In genomic region chr5:180829711-180830110, GRCh38 we compare ENCODE assay signal across 10 cellular contexts. TPM values are rescaled to one million over a fixed set of nuclear protein-coding genes. Genes with fewer than 3 reads are reported as not detected.
A peak's percentile ranks its signal among the peaks of the same experiment; 100 is the strongest.
DNase-seq lines count a peak whose midpoint lies in the region; ATAC-seq and TF ChIP-seq lines count a peak whose summit lies in the region.
"Had no signal": no experiment of that assay in that cellular context is flagged by ENCODE, and none has a peak within 500 bp of the region (broad histone marks: within the 10 kb centered on the region; RNA-seq: fewer than 3 reads in every experiment).

No MANE protein-coding gene starts in this region.

- no peak for TF ChIP-seq POLR2A in prostate gland (IDR thresholded peaks at IDR 0.05)

- H3K36me3 ChIP-seq in Loucy (ENCODE audit: insufficient read depth, low read length) = no peaks in the 10 kb centered on the region
- H3K36me3 ChIP-seq in duodenal mucosa (ENCODE audit: control insufficient read depth in 1 of 2, insufficient read depth in 2 of 2, low read length in 2 of 2) = peaks cover 7 to 9% of the 10 kb centered on the region in 2 donors
- no peaks in the 10 kb centered on the region for H3K36me3 ChIP-seq in prostate gland
- H3K36me3 ChIP-seq in GM23248 (ENCODE audit: low read depth) = no peaks in the 10 kb centered on the region

- intact Hi-C loops in CD14-positive monocyte (cut with micrococcal nuclease) (loop anchor here (2.0 to 5.0 kb wide), 3 partner anchors 15 to 33 kb away; partner anchors contain the start of genes MGAT1 (in 1 of the 2) and ZFP62 (in 1 of the 2)), prostate gland (cut with DNase I) (no loop called here)

- H3K4me1 Mint-ChIP-seq in CD14-positive monocyte = peaks cover 67% of the 10 kb centered on the region

- H3K27me3 ChIP-seq in Loucy (ENCODE audit: insufficient read depth, low read length, poor library complexity, severe bottlenecking) = no peaks in the 10 kb centered on the region
- H3K27me3 ChIP-seq in duodenal mucosa (ENCODE audit: control insufficient read depth in 1 of 2, insufficient read depth in 2 of 2, low read length in 2 of 2) = no peaks in the 10 kb centered on the region
- no peaks in the 10 kb centered on the region for H3K27me3 ChIP-seq in prostate gland (replicated peaks; ENCODE audit: insufficient read depth)
- no peaks in the 10 kb centered on the region for H3K27me3 ChIP-seq in GM23248 (replicated peaks; ENCODE audit: insufficient read depth)

- H3K9me3 ChIP-seq in Loucy (ENCODE audit: insufficient read depth, low read depth, low read length) = no peaks in the 10 kb centered on the region
- peaks cover 8 to 11% of the 10 kb centered on the region in 2 donors for H3K9me3 ChIP-seq in duodenal mucosa (ENCODE audit: control insufficient read depth in 1 of 2, low read length in 2 of 2)
- no peaks in the 10 kb centered on the region for H3K9me3 ChIP-seq in prostate gland
- H3K9me3 ChIP-seq in GM23248 (ENCODE audit: low read depth) = no peaks in the 10 kb centered on the region

- H3K4me1 ChIP-seq in Loucy (ENCODE audit: insufficient read depth, low read length, poor library complexity, severe bottlenecking) (peaks cover 4% of the 10 kb centered on the region), duodenal mucosa (ENCODE audit: control insufficient read depth in 1 of 2, insufficient read depth in 2 of 2, low read length in 2 of 2) (peaks cover 32 to 35% of the 10 kb centered on the region in 2 donors), prostate gland (replicated peaks) (peaks cover 10% of the 10 kb centered on the region), GM23248 (ENCODE audit: insufficient read depth) (peaks cover 16% of the 10 kb centered on the region)

- peaks cover 29% of the 10 kb centered on the region in 2 donors for H3K36me3 Mint-ChIP-seq in CD14-positive monocyte

- peak overlapping the region; percentile 93 to 99 for H3K4me3 Mint-ChIP-seq in CD14-positive monocyte

- peak overlapping the region; percentile 98 to 99 (median 98) for H3K27ac Mint-ChIP-seq in CD14-positive monocyte

- TF ChIP-seq CTCF in CD14-positive monocyte (IDR thresholded peaks at IDR 0.05) = no peak
- TF ChIP-seq CTCF in Loucy (conservative IDR thresholded peaks at IDR 0.05; ENCODE audit: low read length) = no peak
- no peak for TF ChIP-seq CTCF in prostate gland (IDR thresholded peaks at IDR 0.05)

- 98% methylated on average over 5 of the region's 5 CpGs for WGBS in prostate gland
- 97% methylated on average over 5 of the region's 5 CpGs for WGBS in GM23248 (ENCODE audit: low coverage in 1 of 2, low lambda C conversion rate in 2 of 2, missing lambda C conversion rate in 2 of 2), 2 experiments

- H3K4me3 ChIP-seq in Loucy (ENCODE audit: low read length, poor library complexity, severe bottlenecking) (peak overlapping the region; percentile 83), duodenal mucosa (ENCODE audit: low read depth in 1 of 2, low read length in 2 of 2) (peak overlapping the region; percentile 91 to 94), prostate gland (no peak overlapping the region), GM23248 (no peak overlapping the region)

- H3K27ac ChIP-seq in duodenal mucosa (ENCODE audit: low read depth, low read length) (no peak overlapping the region), prostate gland (peak overlapping the region; percentile 95 to 97), GM23248 (no peak overlapping the region)

- peaks cover 0 to 2% (median 2%) of the 10 kb centered on the region in 3 donors for H3K27me3 Mint-ChIP-seq in CD14-positive monocyte (ENCODE audit: low read depth in 3 of 3)

- DNase-seq in CD14-positive monocyte (ENCODE audit: low spot score) (no peak), prostate gland (ENCODE audit: low spot score) (no peak), GM23248 (no peak), NCI-H774 (lab: John Stamatoyannopoulos, UW) (no peak)
- DNase-seq in stimulated activated naive CD4-positive, alpha-beta T cell (lab: John Stamatoyannopoulos, UW) = no peak
- DNase-seq: cortex of kidney, kidney glomerular epithelial cell had no signal

- no peaks in the 10 kb centered on the region for H3F3A ChIP-seq in Loucy (ENCODE audit: low read depth)
- peaks cover 16% of the 10 kb centered on the region for H3F3A ChIP-seq in GM23248 (ENCODE audit: insufficient read depth)

- H3K9ac ChIP-seq in Loucy (ENCODE audit: low read depth, low read length, poor library complexity, severe bottlenecking) (peak overlapping the region; percentile 93), duodenal mucosa (ENCODE audit: low read depth in 1 of 2, low read length in 2 of 2) (peak overlapping the region; percentile 4 to 88), GM23248 (no peak overlapping the region)

- H3K9me3 Mint-ChIP-seq in CD14-positive monocyte = peaks cover 0 to 10% (median 2%) of the 10 kb centered on the region in 7 donors

- no peak overlapping the region for H2AFZ ChIP-seq in Loucy (ENCODE audit: low read length)
- no peak overlapping the region for H2AFZ ChIP-seq in GM23248

- H3K79me2 ChIP-seq in Loucy (ENCODE audit: insufficient read depth, low read length) = peaks cover 33% of the 10 kb centered on the region
- H3K79me2 ChIP-seq in GM23248 (ENCODE audit: insufficient read depth) = peaks cover 44% of the 10 kb centered on the region

- in situ Hi-C loops in GM23248 (cut with MboI) = no loop called here

- no peak for ATAC-seq in GM21786 (IDR thresholded peaks at IDR 0.05; ENCODE audit: unreplicated experiment)

- H3K4me2 ChIP-seq in Loucy (ENCODE audit: low read depth, low read length, poor library complexity, severe bottlenecking) (peak overlapping the region; percentile 81), GM23248 (ENCODE audit: unreplicated experiment) (no peak overlapping the region)

- no peaks in the 10 kb centered on the region for H4K20me1 ChIP-seq in Loucy (ENCODE audit: insufficient read depth, low read length, poor library complexity, severe bottlenecking)
- no peaks in the 10 kb centered on the region for H4K20me1 ChIP-seq in GM23248 (ENCODE audit: insufficient read depth)

- H3K9me2 ChIP-seq in Loucy (replicated peaks; ENCODE audit: low read depth, low read length) = no peaks in the 10 kb centered on the region
- no peaks in the 10 kb centered on the region for H3K9me2 ChIP-seq in GM23248 (ENCODE audit: insufficient read depth)

RNA-seq across cellular contexts. Expression of gene MGAT1, which starts 27.1 kb away (rescaled TPM):
- 100 to 1,000 TPM; 385 to 523 TPM for polyA plus RNA-seq in CD14-positive monocyte
- 100 to 1,000 TPM; 142 to 159 TPM for total RNA-seq in prostate gland
- total RNA-seq in GM23248 (2014; rRNA removed; shearing (Covaris generic)) = 200 and 209 TPM in 2 replicates
- polyA plus RNA-seq in GM23248 (2016; fragmentation: Nextera tagmentation; extraction: Ambion mirVana) = 180 and 192 TPM in 2 replicates

RNA-seq across cellular contexts. Expression of gene ZFP62, which starts 31.4 kb away (rescaled TPM):
- 1 to 10 TPM; 4.1 to 7.1 TPM for polyA plus RNA-seq in CD14-positive monocyte
- 10 to 100 TPM; 24.5 to 28.1 TPM for total RNA-seq in prostate gland
- 6.1 and 13.6 TPM in 2 replicates for total RNA-seq in GM23248 (2014; rRNA removed; shearing (Covaris generic))
- 9.4 and 13.0 TPM in 2 replicates for polyA plus RNA-seq in GM23248 (2016; fragmentation: Nextera tagmentation; extraction: Ambion mirVana)

Comparison
In these comparisons a context has a peak if more than half of its experiments do, and no peak if none do; other contexts are left out.
1. H3K4me3 ChIP-seq: peak in Loucy (single experiment) and duodenal mucosa (2 of 2); none in prostate gland (0 of 2) and GM23248 (single experiment).
2. H3K27ac ChIP-seq: peak in prostate gland (2 of 2); none in duodenal mucosa (single experiment) and GM23248 (single experiment).